Comparison of ENCODE assay signal across 8 cellular contexts in the genomic region with DNA sequence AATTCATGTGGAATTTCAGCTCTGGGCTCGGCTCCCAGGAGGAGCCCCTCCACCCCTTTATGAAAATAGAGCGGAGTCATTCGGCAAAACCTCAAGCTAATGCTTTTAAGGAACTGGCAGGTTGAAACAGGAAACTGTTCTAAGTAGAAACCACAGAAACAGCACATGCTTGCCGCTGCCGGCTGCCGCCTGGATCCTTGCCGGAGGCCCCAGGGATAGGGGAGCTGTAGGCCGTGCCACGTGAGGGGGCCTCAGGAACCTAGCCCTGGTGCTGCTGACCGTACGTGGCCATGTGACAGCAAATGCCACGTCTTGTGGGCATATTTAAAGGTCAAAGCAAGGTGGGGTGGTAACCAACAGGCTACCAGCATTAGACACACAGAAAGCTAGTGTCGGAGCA.
DNase-seq lines count a peak whose midpoint lies in the region; ATAC-seq and TF ChIP-seq lines count a peak whose summit lies in the region.

No MANE protein-coding gene starts in this region.

- peak overlapping the region; percentile 75 for H3K18ac ChIP-seq in neuronal stem cell (ENCODE audit: low read length)

- H3K9ac ChIP-seq in neuronal stem cell (ENCODE audit: low read depth, low read length, poor library complexity) = peak overlapping the region; percentile 68
- H3K9ac ChIP-seq in PC-3 (ENCODE audit: low read length) = no peak overlapping the region

- H3K23ac ChIP-seq in neuronal stem cell (ENCODE audit: low read depth, low read length, poor library complexity) = no peak overlapping the region

- H2BK12ac ChIP-seq in neuronal stem cell (ENCODE audit: low read length) = no peak overlapping the region

- no peak overlapping the region for H2BK15ac ChIP-seq in neuronal stem cell (ENCODE audit: low read length)

- H3K4me2 ChIP-seq in neuronal stem cell (ENCODE audit: insufficient read depth, low read length, poor library complexity, severe bottlenecking) = no peak overlapping the region
- H3K4me2 ChIP-seq in PC-3 (ENCODE audit: low read length) = no peak overlapping the region

- intact Hi-C loops in CD4-positive, alpha-beta T cell (cut with DNase I, micrococcal nuclease) = no loop called here
- intact Hi-C loops in tibial artery (cut with DNase I; ENCODE audit: low total_unique reads) = no loop called here
- intact Hi-C loops in PC-3 (cut with micrococcal nuclease) = no loop called here

- peak; percentile 63 for ATAC-seq in CD4-positive, alpha-beta T cell (ENCODE audit: poor library complexity)
- peak; percentile 54 for ATAC-seq in HG03469 (IDR thresholded peaks at IDR 0.05; ENCODE audit: unreplicated experiment)
- ATAC-seq in PC-3 = no peak

- no peak overlapping the region for H3K14ac ChIP-seq in neuronal stem cell (ENCODE audit: low read length)

- no peak overlapping the region for H3K4ac ChIP-seq in neuronal stem cell (ENCODE audit: low read length)

- CTCF ChIA-PET in CD4-positive, alpha-beta T cell (lab: Charles Lee) = no interaction called here
- CTCF ChIA-PET in PC-3 (lab: Charles Lee) = no interaction called here

- no peak overlapping the region for H3K27ac ChIP-seq in CD4-positive, alpha-beta T cell (ENCODE audit: low read depth, low read length)
- no peak overlapping the region for H3K27ac ChIP-seq in neuronal stem cell (replicated peaks; ENCODE audit: low read length)
- H3K27ac ChIP-seq in tibial artery = peak overlapping the region; percentile 1 to 58
- H3K27ac ChIP-seq in PC-3 (ENCODE audit: low read length) = no peak overlapping the region

- H3K27ac Mint-ChIP-seq in CD4-positive, alpha-beta T cell = peak overlapping the region; percentile 69

- no peaks in the 10 kb centered on the region for H3K9me2 ChIP-seq in PC-3 (replicated peaks; ENCODE audit: low read length)

- no TSS peak for BruUV-seq in PC-3 (replicated peaks; lab: Mats Ljungman, UMichigan)

- no peak overlapping the region for H4K8ac ChIP-seq in neuronal stem cell (ENCODE audit: low read depth, low read length)

- H3K79me1 ChIP-seq in neuronal stem cell (ENCODE audit: low read depth, low read length) = no peaks in the 10 kb centered on the region

- H3K27me3 Mint-ChIP-seq in CD4-positive, alpha-beta T cell = no peaks in the 10 kb centered on the region

- H4K20me1 ChIP-seq in PC-3 (ENCODE audit: low read length) = no peaks in the 10 kb centered on the region

- no peaks in the 10 kb centered on the region for H3K9me3 Mint-ChIP-seq in CD4-positive, alpha-beta T cell

- POLR2A ChIA-PET in CD4-positive, alpha-beta T cell (lab: Charles Lee) = interaction anchor here (0.7 kb wide), 1 partner anchor 79 kb away, joined by 3 read pairs; no protein-coding TSS in a partner anchor
- POLR2A ChIA-PET in PC-3 (lab: Charles Lee; ENCODE audit: unreplicated experiment) = no interaction called here

- no peak overlapping the region for H3K4me3 ChIP-seq in epithelial cell of esophagus (ENCODE audit: low read length)
- H3K4me3 ChIP-seq in neuronal stem cell (ENCODE audit: low read length in 2 of 2) = no peak overlapping the region
- H3K4me3 ChIP-seq in tibial artery = no peak overlapping the region
- H3K4me3 ChIP-seq in PC-3 (ENCODE audit: low read length) = no peak overlapping the region

- no peaks in the 10 kb centered on the region for H3K9me3 ChIP-seq in CD4-positive, alpha-beta T cell (ENCODE audit: control insufficient read depth, low read length)
- H3K9me3 ChIP-seq in neuronal stem cell (replicated peaks in 1 of 2; ENCODE audit: control insufficient read depth in 2 of 2, insufficient read depth in 1 of 2, low read depth in 1 of 2, low read length in 2 of 2) (no peaks in the 10 kb centered on the region), tibial artery (no peaks in the 10 kb centered on the region), PC-3 (ENCODE audit: low read length) (no peaks in the 10 kb centered on the region)

- no peak overlapping the region for H2AK5ac ChIP-seq in neuronal stem cell (ENCODE audit: low read depth, low read length)

- H3K4me1 ChIP-seq in neuronal stem cell (ENCODE audit: control insufficient read depth in 2 of 2, insufficient read depth in 1 of 2, low read depth in 1 of 2, low read length in 2 of 2) (no peaks in the 10 kb centered on the region), tibial artery (peaks cover 0 to 16% (median 13%) of the 10 kb centered on the region in 4 donors), PC-3 (ENCODE audit: insufficient read depth, low read length) (no peaks in the 10 kb centered on the region)

- no peaks in the 10 kb centered on the region for H3K79me2 ChIP-seq in PC-3 (ENCODE audit: low read length)

- H4K91ac ChIP-seq in neuronal stem cell (ENCODE audit: low read depth, low read length, poor library complexity) = no peak overlapping the region

- H2BK120ac ChIP-seq in neuronal stem cell (ENCODE audit: low read depth, low read length) = no peak overlapping the region

- H3K36me3 Mint-ChIP-seq in CD4-positive, alpha-beta T cell (ENCODE audit: low read depth) = no peaks in the 10 kb centered on the region

- H3K4me1 Mint-ChIP-seq in CD4-positive, alpha-beta T cell (ENCODE audit: low read depth) = peaks cover 56% of the 10 kb centered on the region

- H3K4me3 Mint-ChIP-seq in CD4-positive, alpha-beta T cell = peak overlapping the region; percentile 73

- no peaks in the 10 kb centered on the region for H3F3A ChIP-seq in PC-3 (ENCODE audit: low read length, unreplicated experiment)

- no peaks in the 10 kb centered on the region for H3K36me3 ChIP-seq in neuronal stem cell (replicated peaks in 1 of 2; ENCODE audit: control insufficient read depth in 2 of 2, insufficient read depth in 2 of 2, low read length in 2 of 2)
- H3K36me3 ChIP-seq in tibial artery = no peaks in the 10 kb centered on the region
- no peaks in the 10 kb centered on the region for H3K36me3 ChIP-seq in PC-3 (ENCODE audit: low read depth, low read length)

- H3K27me3 ChIP-seq in CD4-positive, alpha-beta T cell (ENCODE audit: control insufficient read depth, insufficient read depth, low read length) = no peaks in the 10 kb centered on the region
- no peaks in the 10 kb centered on the region for H3K27me3 ChIP-seq in neuronal stem cell (ENCODE audit: control insufficient read depth in 3 of 3, insufficient read depth in 3 of 3, low read depth in 1 of 3, low read length in 3 of 3)
- H3K27me3 ChIP-seq in tibial artery = no peaks in the 10 kb centered on the region
- no peaks in the 10 kb centered on the region for H3K27me3 ChIP-seq in PC-3 (ENCODE audit: low read length)

- no peak overlapping the region for H2BK5ac ChIP-seq in neuronal stem cell (ENCODE audit: low read length)

- no peak for TF ChIP-seq CTCF in CD4-positive, alpha-beta T cell (IDR thresholded peaks at IDR 0.05)
- TF ChIP-seq CTCF in epithelial cell of esophagus (IDR thresholded peaks at IDR 0.05; ENCODE audit: insufficient read depth, low read depth, low read length, missing control alignments) (no peak), tibial artery (IDR thresholded peaks at IDR 0.05) (no peak), PC-3 (conservative IDR thresholded peaks at IDR 0.05; ENCODE audit: low read depth, low read length) (no peak)

- peak in 8 of 10 experiments; percentile 4 to 42 (median 7) for DNase-seq in CD4-positive, alpha-beta T cell
- DNase-seq in activated CD4-positive, CD25-positive, alpha-beta regulatory T cell treated with anti-CD3 and anti-CD28 coated beads, Interleukin-2, amount 50 U/mL, for 72 hours = peak; percentile 44
- peak; percentile 92 for DNase-seq in epithelial cell of esophagus (ENCODE audit: low read depth)
- DNase-seq in neuronal stem cell (ENCODE audit: low spot score) = no peak
- peak; percentile 81 to 89 for DNase-seq in tibial artery
- no peak for DNase-seq in PC-3
- DNase-seq in NCI-H2081 treated with DMSO at 0.1 percent for 48 hours (lab: John Stamatoyannopoulos, UW) = no peak

- WGBS in neuronal stem cell (ENCODE audit: extremely low coverage in 2 of 2, insufficient read length in 2 of 2, insufficient replicate concordance in 1 of 2), 2 donors = no CpG with 5 or more reads among the region's 13 CpGs

- H2AFZ ChIP-seq in neuronal stem cell (ENCODE audit: low read length) = no peak overlapping the region
- no peak overlapping the region for H2AFZ ChIP-seq in PC-3 (ENCODE audit: low read length)

Comparison
In these comparisons a context has a peak if more than half of its experiments do, and no peak if none do; other contexts are left out.
1. DNase-seq: peak in CD4-positive, alpha-beta T cell (8 of 10), activated CD4-positive, CD25-positive, alpha-beta regulatory T cell treated with anti-CD3 and anti-CD28 coated beads, Interleukin-2, amount 50 U/mL, for 72 hours (single experiment), epithelial cell of esophagus (single experiment) and tibial artery (2 of 2); none in neuronal stem cell (single experiment), PC-3 (single experiment) and NCI-H2081 treated with DMSO at 0.1 percent for 48 hours (single experiment).
2. H3K27ac ChIP-seq: peak in tibial artery (2 of 2); none in CD4-positive, alpha-beta T cell (single experiment), neuronal stem cell (single experiment) and PC-3 (single experiment).